ENCODE assay signal across 17 cellular contexts in the genomic region with DNA sequence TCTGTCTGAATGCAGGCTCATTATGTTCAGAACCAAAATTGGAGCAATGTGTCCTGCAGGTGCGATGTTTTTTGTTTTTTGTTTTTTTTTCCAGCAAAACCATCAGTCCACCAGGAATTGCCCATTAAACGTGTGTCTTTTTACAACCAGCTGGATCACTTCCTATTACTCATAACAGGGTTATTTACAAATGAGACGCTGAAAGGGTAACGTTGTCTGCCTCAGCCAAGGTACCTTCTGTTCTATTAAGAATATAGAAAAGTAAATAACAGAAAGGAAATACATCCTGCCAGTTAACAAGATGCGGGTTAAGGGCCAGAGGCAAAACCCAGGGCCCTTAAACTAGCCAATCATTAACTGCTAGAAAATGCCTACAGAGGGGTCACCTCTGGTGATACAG.
A peak's percentile ranks its signal among the peaks of the same experiment; 100 is the strongest.
DNase-seq lines count a peak whose midpoint lies in the region; ATAC-seq, FAIRE-seq and TF ChIP-seq lines count a peak whose summit lies in the region.
"Had no signal": no experiment of that assay in that cellular context is flagged by ENCODE, and none has a peak within 500 bp of the region (broad histone marks: within the 10 kb centered on the region; RNA-seq: fewer than 3 reads in every experiment).

No MANE protein-coding gene starts in this region.

- CTCF ChIA-PET in AG04450 (lab: Charles Lee) = interaction anchor here (0.5 kb wide), 1 partner anchor 759 kb away, joined by 4 read pairs; no protein-coding TSS in a partner anchor

- TF ChIP-seq CTCF in AG04450 (IDR thresholded peaks at IDR 0.05; ENCODE audit: low read depth, low read length) (no peak), keratinocyte (optimal IDR thresholded peaks at IDR 0.05 in 1 of 3, IDR thresholded peaks at IDR 0.05 in 1 of 3, conservative IDR thresholded peaks at IDR 0.05 in 1 of 3; ENCODE audit: extremely low read depth in 1 of 3, insufficient read depth in 2 of 3, low read length in 3 of 3) (no peak)

- peaks cover 6% of the 10 kb centered on the region for H3K4me1 ChIP-seq in keratinocyte (ENCODE audit: control insufficient read depth, extremely low read depth, insufficient read depth, low read length)

- H3K27me3 ChIP-seq in AG04450 (ENCODE audit: control insufficient read depth, insufficient read depth, low read length) (no peaks in the 10 kb centered on the region), keratinocyte (ENCODE audit: control insufficient read depth, extremely low read depth, insufficient read depth, low read length) (no peaks in the 10 kb centered on the region)

- H3K4me2 ChIP-seq in keratinocyte (ENCODE audit: control insufficient read depth, extremely low read depth, insufficient read depth, low read depth, low read length) = peak overlapping the region; percentile 33

- H3K27ac ChIP-seq in AG04450 (ENCODE audit: low read depth, low read length) = no peak overlapping the region
- no peak overlapping the region for H3K27ac ChIP-seq in keratinocyte (ENCODE audit: control insufficient read depth, insufficient read depth, low read length)

- no peaks in the 10 kb centered on the region for H3K9me3 ChIP-seq in AG04450 (ENCODE audit: control insufficient read depth, insufficient read depth, low read length)
- no peaks in the 10 kb centered on the region for H3K9me3 ChIP-seq in keratinocyte (ENCODE audit: control insufficient read depth, low read depth, low read length)

- H3K9me1 ChIP-seq in keratinocyte (ENCODE audit: control insufficient read depth, extremely low read depth, insufficient read depth, low read length) = no peaks in the 10 kb centered on the region

- POLR2A ChIA-PET in AG04450 (lab: Yijun Ruan, JAX) = no interaction called here

- H3K9ac ChIP-seq in keratinocyte (ENCODE audit: control insufficient read depth, extremely low read depth, insufficient read depth, low read length) = no peak overlapping the region

- H3K36me3 ChIP-seq in keratinocyte (ENCODE audit: control insufficient read depth in 2 of 2, extremely low read depth in 1 of 2, insufficient read depth in 2 of 2, low read length in 2 of 2) = no peaks in the 10 kb centered on the region

- H3K4me3 ChIP-seq in AG04450 (ENCODE audit: low read depth, low read length) (no peak overlapping the region), keratinocyte (ENCODE audit: control insufficient read depth in 2 of 3, extremely low read depth in 1 of 3, insufficient read depth in 2 of 3, low read depth in 1 of 3, low read length in 3 of 3) (no peak overlapping the region)

- no peaks in the 10 kb centered on the region for H4K20me1 ChIP-seq in keratinocyte (ENCODE audit: control insufficient read depth, extremely low read depth, insufficient read depth, low read length)

- DNase-seq in AG04450 (ENCODE audit: low read depth, low spot score) (peak; percentile 13), LHCN-M2 (ENCODE audit: low read depth) (peak; percentile 64), astrocyte of the hippocampus (ENCODE audit: low read depth, low spot score) (peak; percentile 16), keratinocyte (ENCODE audit: low read depth, low spot score) (no peak), NCI-H2081 treated with DMSO at 0.1 percent for 48 hours (lab: John Stamatoyannopoulos, UW) (no peak), NCI-H1105 (lab: John Stamatoyannopoulos, UW) (no peak), inferior parietal cortex (ENCODE audit: extremely low spot score) (no peak)
- DNase-seq: activated naive CD4-positive, alpha-beta T cell treated with anti-CD3 and anti-CD28 coated beads for 36 hours; NCI-H1048; NCI-H526 treated with DMSO at 0.1 percent for 48 hours; stimulated activated CD4-positive, alpha-beta T cell treated with anti-CD3 and anti-CD28 coated beads, Interleukin-4, amount 100 ng/mL, for 24 hours; stimulated activated naive CD4-positive, alpha-beta T cell treated with Interleukin-2 at 50 U/mL for 16 hours had no signal

- FAIRE-seq in keratinocyte (lab: Jason Lieb, UNC) = no peak
- FAIRE-seq: G401.6, H1, TTC549 had no signal

- dilution Hi-C loops in keratinocyte (cut with MboI; ENCODE audit: extremely low pct_ligation_motif_present, low sequenced_read_pairs) = no loop called here

- ATAC-seq in GM21381 (IDR thresholded peaks at IDR 0.05; ENCODE audit: unreplicated experiment) = no peak
- ATAC-seq: esophagus mucosa had no signal

- no peaks in the 10 kb centered on the region for H3K79me2 ChIP-seq in keratinocyte (ENCODE audit: control insufficient read depth, insufficient read depth, low read length)

- peak overlapping the region; percentile 57 for H2AFZ ChIP-seq in keratinocyte (ENCODE audit: control insufficient read depth, low read length)

Comparison
In these comparisons a context has a peak if more than half of its experiments do, and no peak if none do; other contexts are left out.
1. DNase-seq: peak in AG04450 (single experiment), LHCN-M2 (single experiment) and astrocyte of the hippocampus (single experiment); none in keratinocyte (single experiment), NCI-H2081 treated with DMSO at 0.1 percent for 48 hours (single experiment), NCI-H1105 (single experiment) and inferior parietal cortex (single experiment).